Comparison of ENCODE assay signal across 1 cellular context in the genomic region with DNA sequence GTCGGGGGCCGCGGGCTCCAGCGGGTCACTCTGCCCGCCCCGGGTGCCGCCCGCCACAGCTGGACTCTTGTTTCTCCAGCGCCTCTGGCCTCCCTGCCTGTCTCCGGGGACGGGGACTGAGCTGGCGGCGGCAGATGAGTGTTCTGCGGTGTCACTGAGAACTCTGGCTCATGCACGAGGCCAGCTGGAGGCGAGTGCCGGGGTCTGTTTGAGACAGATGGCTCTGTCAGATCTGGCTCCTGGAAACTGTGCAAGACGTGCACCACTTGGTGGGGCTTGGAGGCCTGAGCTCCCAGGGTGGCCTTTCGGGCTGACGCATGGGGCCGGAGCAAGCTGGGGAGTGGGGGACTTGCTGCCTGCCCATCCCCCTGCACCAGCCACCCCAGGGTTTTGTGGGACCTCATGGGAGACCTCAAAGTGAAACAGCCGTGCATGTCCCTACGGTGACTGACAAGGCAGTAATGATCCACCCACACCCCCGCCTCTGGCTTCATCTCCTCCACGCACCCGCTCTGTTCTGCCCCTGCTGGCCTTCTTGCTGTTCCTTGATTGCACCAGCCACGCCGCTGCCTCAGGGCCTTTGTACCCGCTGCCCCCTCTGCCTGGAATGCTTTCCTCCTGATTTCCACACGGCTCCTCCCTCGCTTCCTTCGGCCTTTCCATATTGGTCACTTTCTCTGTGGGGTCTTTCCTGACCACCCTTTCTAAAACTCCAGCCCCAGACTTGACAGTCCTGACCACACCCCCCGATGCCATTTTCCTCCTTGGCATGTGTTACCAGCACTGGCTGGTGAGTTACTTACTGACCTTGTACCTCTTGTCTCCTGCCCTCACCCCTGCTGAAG.
TF ChIP-seq lines count a peak whose summit lies in the region.

No MANE protein-coding gene starts in this region.

TF ChIP-seq in K562, 482 proteins besides CTCF, POLR2A, EP300 and RAD21 (continued from another document and continues in another):
- TF ChIP-seq, protein P1, sequence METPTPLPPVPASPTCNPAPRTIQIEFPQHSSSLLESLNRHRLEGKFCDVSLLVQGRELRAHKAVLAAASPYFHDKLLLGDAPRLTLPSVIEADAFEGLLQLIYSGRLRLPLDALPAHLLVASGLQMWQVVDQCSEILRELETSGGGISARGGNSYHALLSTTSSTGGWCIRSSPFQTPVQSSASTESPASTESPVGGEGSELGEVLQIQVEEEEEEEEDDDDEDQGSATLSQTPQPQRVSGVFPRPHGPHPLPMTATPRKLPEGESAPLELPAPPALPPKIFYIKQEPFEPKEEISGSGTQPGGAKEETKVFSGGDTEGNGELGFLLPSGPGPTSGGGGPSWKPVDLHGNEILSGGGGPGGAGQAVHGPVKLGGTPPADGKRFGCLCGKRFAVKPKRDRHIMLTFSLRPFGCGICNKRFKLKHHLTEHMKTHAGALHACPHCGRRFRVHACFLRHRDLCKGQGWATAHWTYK (CRISPR knock-in tag; IDR thresholded peaks at IDR 0.05): no peak
- TF ChIP-seq POLR3G (IDR thresholded peaks at IDR 0.05; ENCODE audit: extremely low read depth, insufficient read length, insufficient replicate concordance) (no peak), RFX5 (IDR thresholded peaks at IDR 0.05; ENCODE audit: low read depth, low read length) (no peak), DDX20 (tag; IDR thresholded peaks at IDR 0.05; ENCODE audit: low read depth) (no peak), TRIM24 (IDR thresholded peaks at IDR 0.05) (0 out of 4 replicates have a peak, but pooled peaks of 1 of the 2 experiments have one; percentile 12), ZNF41 (CRISPR knock-in tag; conservative IDR thresholded peaks at IDR 0.05) (no peak), ZNF583 (CRISPR knock-in tag; IDR thresholded peaks at IDR 0.05) (no peak), TEAD4 (IDR thresholded peaks at IDR 0.05; ENCODE audit: low read length) (peak; percentile 42; the same call in 1 of the 2 replicates), TEAD4 (CRISPR knock-in tag; IDR thresholded peaks at IDR 0.05; ENCODE audit: borderline replicate concordance) (no peak), POLR2G (IDR thresholded peaks at IDR 0.05; ENCODE audit: low read depth, low read length) (no peak; the same call in 1 of the 2 replicates), HSF4 (CRISPR knock-in tag; IDR thresholded peaks at IDR 0.05; ENCODE audit: borderline replicate concordance) (no peak), CEBPG (CRISPR knock-in tag; IDR thresholded peaks at IDR 0.05) (peak; percentile 86), CEBPG (tag; conservative IDR thresholded peaks at IDR 0.05 in 1 of 2, IDR thresholded peaks at IDR 0.05 in 1 of 2) (no peak), SOX6 (IDR thresholded peaks at IDR 0.05) (no peak), MYBL2 (IDR thresholded peaks at IDR 0.05; ENCODE audit: low read depth) (no peak), MYBL2 (CRISPR knock-in tag; IDR thresholded peaks at IDR 0.05; ENCODE audit: borderline replicate concordance) (no peak), PHB2 (IDR thresholded peaks at IDR 0.05; ENCODE audit: low read depth) (no peak), ADNP (tag; IDR thresholded peaks at IDR 0.05) (no peak), PHTF2 (CRISPR knock-in tag; IDR thresholded peaks at IDR 0.05) (no peak), ZNF324 (CRISPR knock-in tag; IDR thresholded peaks at IDR 0.05) (no peak), ZNF668 (CRISPR knock-in tag; IDR thresholded peaks at IDR 0.05) (no peak), HDAC6 (IDR thresholded peaks at IDR 0.05; ENCODE audit: low read depth, low read length) (no peak), CREBBP (IDR thresholded peaks at IDR 0.05; ENCODE audit: low read depth, low read length) (no peak), JUN (IDR thresholded peaks at IDR 0.05; ENCODE audit: borderline replicate concordance, low read depth, low read length) (no peak), JUN (CRISPR knock-in tag; IDR thresholded peaks at IDR 0.05; ENCODE audit: borderline replicate concordance) (no peak), ZFP36 (IDR thresholded peaks at IDR 0.05; ENCODE audit: low read depth, low read length, partially characterized antibody) (no peak), ZNF354B (CRISPR knock-in tag; IDR thresholded peaks at IDR 0.05) (no peak), BDP1 (IDR thresholded peaks at IDR 0.05; ENCODE audit: insufficient read depth, insufficient read length) (no peak), LARP7 (IDR thresholded peaks at IDR 0.05) (no peak), KAT2B (IDR thresholded peaks at IDR 0.05; ENCODE audit: low read depth, low read length) (no peak), ZNF586 (CRISPR knock-in tag; conservative IDR thresholded peaks at IDR 0.05) (no peak), ZBTB7A (IDR thresholded peaks at IDR 0.05; ENCODE audit: borderline replicate concordance, control insufficient read depth, low read depth, low read length) (peak; percentile 75; the same call in 1 of the 2 replicates)
- TF ChIP-seq, protein P2, sequence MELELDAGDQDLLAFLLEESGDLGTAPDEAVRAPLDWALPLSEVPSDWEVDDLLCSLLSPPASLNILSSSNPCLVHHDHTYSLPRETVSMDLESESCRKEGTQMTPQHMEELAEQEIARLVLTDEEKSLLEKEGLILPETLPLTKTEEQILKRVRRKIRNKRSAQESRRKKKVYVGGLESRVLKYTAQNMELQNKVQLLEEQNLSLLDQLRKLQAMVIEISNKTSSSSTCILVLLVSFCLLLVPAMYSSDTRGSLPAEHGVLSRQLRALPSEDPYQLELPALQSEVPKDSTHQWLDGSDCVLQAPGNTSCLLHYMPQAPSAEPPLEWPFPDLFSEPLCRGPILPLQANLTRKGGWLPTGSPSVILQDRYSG (tag; conservative IDR thresholded peaks at IDR 0.05; ENCODE audit: low read depth): no peak
- TF ChIP-seq, protein P3, sequence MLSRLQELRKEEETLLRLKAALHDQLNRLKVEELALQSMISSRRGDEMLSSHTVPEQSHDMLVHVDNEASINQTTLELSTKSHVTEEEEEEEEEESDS (CRISPR knock-in tag; IDR thresholded peaks at IDR 0.05): no peak
- TF ChIP-seq, protein P4, sequence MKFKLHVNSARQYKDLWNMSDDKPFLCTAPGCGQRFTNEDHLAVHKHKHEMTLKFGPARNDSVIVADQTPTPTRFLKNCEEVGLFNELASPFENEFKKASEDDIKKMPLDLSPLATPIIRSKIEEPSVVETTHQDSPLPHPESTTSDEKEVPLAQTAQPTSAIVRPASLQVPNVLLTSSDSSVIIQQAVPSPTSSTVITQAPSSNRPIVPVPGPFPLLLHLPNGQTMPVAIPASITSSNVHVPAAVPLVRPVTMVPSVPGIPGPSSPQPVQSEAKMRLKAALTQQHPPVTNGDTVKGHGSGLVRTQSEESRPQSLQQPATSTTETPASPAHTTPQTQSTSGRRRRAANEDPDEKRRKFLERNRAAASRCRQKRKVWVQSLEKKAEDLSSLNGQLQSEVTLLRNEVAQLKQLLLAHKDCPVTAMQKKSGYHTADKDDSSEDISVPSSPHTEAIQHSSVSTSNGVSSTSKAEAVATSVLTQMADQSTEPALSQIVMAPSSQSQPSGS (CRISPR knock-in tag; IDR thresholded peaks at IDR 0.05): no peak
- TF ChIP-seq, protein P5, sequence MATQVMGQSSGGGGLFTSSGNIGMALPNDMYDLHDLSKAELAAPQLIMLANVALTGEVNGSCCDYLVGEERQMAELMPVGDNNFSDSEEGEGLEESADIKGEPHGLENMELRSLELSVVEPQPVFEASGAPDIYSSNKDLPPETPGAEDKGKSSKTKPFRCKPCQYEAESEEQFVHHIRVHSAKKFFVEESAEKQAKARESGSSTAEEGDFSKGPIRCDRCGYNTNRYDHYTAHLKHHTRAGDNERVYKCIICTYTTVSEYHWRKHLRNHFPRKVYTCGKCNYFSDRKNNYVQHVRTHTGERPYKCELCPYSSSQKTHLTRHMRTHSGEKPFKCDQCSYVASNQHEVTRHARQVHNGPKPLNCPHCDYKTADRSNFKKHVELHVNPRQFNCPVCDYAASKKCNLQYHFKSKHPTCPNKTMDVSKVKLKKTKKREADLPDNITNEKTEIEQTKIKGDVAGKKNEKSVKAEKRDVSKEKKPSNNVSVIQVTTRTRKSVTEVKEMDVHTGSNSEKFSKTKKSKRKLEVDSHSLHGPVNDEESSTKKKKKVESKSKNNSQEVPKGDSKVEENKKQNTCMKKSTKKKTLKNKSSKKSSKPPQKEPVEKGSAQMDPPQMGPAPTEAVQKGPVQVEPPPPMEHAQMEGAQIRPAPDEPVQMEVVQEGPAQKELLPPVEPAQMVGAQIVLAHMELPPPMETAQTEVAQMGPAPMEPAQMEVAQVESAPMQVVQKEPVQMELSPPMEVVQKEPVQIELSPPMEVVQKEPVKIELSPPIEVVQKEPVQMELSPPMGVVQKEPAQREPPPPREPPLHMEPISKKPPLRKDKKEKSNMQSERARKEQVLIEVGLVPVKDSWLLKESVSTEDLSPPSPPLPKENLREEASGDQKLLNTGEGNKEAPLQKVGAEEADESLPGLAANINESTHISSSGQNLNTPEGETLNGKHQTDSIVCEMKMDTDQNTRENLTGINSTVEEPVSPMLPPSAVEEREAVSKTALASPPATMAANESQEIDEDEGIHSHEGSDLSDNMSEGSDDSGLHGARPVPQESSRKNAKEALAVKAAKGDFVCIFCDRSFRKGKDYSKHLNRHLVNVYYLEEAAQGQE (CRISPR knock-in tag; IDR thresholded peaks at IDR 0.05; ENCODE audit: low read depth): no peak
- TF ChIP-seq, protein P6, sequence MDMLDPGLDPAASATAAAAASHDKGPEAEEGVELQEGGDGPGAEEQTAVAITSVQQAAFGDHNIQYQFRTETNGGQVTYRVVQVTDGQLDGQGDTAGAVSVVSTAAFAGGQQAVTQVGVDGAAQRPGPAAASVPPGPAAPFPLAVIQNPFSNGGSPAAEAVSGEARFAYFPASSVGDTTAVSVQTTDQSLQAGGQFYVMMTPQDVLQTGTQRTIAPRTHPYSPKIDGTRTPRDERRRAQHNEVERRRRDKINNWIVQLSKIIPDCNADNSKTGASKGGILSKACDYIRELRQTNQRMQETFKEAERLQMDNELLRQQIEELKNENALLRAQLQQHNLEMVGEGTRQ (CRISPR knock-in tag; IDR thresholded peaks at IDR 0.05): no peak; the same call in 1 of the 2 replicates
- TF ChIP-seq, protein P7, sequence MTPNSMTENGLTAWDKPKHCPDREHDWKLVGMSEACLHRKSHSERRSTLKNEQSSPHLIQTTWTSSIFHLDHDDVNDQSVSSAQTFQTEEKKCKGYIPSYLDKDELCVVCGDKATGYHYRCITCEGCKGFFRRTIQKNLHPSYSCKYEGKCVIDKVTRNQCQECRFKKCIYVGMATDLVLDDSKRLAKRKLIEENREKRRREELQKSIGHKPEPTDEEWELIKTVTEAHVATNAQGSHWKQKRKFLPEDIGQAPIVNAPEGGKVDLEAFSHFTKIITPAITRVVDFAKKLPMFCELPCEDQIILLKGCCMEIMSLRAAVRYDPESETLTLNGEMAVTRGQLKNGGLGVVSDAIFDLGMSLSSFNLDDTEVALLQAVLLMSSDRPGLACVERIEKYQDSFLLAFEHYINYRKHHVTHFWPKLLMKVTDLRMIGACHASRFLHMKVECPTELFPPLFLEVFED (CRISPR knock-in tag; conservative IDR thresholded peaks at IDR 0.05): no peak
- TF ChIP-seq, protein P8, sequence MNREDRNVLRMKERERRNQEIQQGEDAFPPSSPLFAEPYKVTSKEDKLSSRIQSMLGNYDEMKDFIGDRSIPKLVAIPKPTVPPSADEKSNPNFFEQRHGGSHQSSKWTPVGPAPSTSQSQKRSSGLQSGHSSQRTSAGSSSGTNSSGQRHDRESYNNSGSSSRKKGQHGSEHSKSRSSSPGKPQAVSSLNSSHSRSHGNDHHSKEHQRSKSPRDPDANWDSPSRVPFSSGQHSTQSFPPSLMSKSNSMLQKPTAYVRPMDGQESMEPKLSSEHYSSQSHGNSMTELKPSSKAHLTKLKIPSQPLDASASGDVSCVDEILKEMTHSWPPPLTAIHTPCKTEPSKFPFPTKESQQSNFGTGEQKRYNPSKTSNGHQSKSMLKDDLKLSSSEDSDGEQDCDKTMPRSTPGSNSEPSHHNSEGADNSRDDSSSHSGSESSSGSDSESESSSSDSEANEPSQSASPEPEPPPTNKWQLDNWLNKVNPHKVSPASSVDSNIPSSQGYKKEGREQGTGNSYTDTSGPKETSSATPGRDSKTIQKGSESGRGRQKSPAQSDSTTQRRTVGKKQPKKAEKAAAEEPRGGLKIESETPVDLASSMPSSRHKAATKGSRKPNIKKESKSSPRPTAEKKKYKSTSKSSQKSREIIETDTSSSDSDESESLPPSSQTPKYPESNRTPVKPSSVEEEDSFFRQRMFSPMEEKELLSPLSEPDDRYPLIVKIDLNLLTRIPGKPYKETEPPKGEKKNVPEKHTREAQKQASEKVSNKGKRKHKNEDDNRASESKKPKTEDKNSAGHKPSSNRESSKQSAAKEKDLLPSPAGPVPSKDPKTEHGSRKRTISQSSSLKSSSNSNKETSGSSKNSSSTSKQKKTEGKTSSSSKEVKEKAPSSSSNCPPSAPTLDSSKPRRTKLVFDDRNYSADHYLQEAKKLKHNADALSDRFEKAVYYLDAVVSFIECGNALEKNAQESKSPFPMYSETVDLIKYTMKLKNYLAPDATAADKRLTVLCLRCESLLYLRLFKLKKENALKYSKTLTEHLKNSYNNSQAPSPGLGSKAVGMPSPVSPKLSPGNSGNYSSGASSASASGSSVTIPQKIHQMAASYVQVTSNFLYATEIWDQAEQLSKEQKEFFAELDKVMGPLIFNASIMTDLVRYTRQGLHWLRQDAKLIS (CRISPR knock-in tag; IDR thresholded peaks at IDR 0.05): no peak
